1 cellular context compared by ENCODE assay signal in genomic region chr9:114364123-114364522, GRCh38.
TF ChIP-seq lines count a peak whose summit lies in the region.

No MANE protein-coding gene starts in this region.

TF ChIP-seq in GM12878, 131 proteins besides CTCF, POLR2A, EP300 and RAD21:
- TF ChIP-seq NBN (IDR thresholded peaks at IDR 0.05) (no peak), USF2 (IDR thresholded peaks at IDR 0.05; ENCODE audit: borderline replicate concordance, low read depth, low read length) (no peak), RCOR1 (conservative IDR thresholded peaks at IDR 0.05; ENCODE audit: low read depth, low read length) (no peak), TCF7 (IDR thresholded peaks at IDR 0.05; ENCODE audit: borderline replicate concordance) (no peak), IRF5 (IDR thresholded peaks at IDR 0.05; ENCODE audit: borderline replicate concordance) (no peak), JUND (IDR thresholded peaks at IDR 0.05; ENCODE audit: low read depth, low read length) (no peak), DPF2 (IDR thresholded peaks at IDR 0.05) (no peak), ZNF384 (IDR thresholded peaks at IDR 0.05; ENCODE audit: borderline replicate concordance, low read depth, low read length) (no peak), LARP7 (IDR thresholded peaks at IDR 0.05) (no peak), E2F4 (IDR thresholded peaks at IDR 0.05; ENCODE audit: low read depth, low read length) (no peak), HSF1 (IDR thresholded peaks at IDR 0.05; ENCODE audit: low read depth, low read length) (no peak), ZBTB33 (IDR thresholded peaks at IDR 0.05) (no peak), POU2F2 (IDR thresholded peaks at IDR 0.05; ENCODE audit: borderline replicate concordance, low read depth, low read length) (no peak), MAX (IDR thresholded peaks at IDR 0.05; ENCODE audit: low read depth, low read length) (no peak), SUPT20H (IDR thresholded peaks at IDR 0.05; ENCODE audit: borderline replicate concordance, control insufficient read depth, low read depth, low read length) (no peak), HCFC1 (IDR thresholded peaks at IDR 0.05; ENCODE audit: low read length) (no peak), CEBPZ (IDR thresholded peaks at IDR 0.05; ENCODE audit: low read depth, low read length) (no peak), ZBTB4 (CRISPR knock-in tag; IDR thresholded peaks at IDR 0.05) (no peak)
